1 cellular context compared by ENCODE assay signal in the genomic region with DNA sequence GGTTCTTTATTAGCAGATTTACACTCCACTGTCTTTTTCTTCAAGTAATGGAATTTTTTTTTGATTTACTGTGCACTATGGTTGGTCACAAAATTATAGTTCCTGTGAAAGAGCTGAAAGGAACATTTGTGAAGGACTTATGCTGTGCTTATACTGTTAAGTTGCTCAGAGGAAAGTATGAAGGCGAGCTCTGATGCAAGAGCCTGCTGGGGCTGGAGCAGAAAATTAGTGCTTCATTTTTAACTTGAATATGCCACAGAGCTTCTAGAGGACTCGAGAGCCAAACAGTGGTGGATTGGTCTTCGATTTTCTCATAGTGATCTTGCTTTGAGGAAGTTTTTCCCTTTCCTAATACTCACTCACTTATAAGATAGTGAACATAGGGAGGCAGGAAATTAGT.
TF ChIP-seq lines count a peak whose summit lies in the region.

No MANE protein-coding gene starts in this region.

TF ChIP-seq in K562, 482 proteins besides CTCF, POLR2A, EP300 and RAD21:
- TF ChIP-seq FUS (optimal IDR thresholded peaks at IDR 0.05; ENCODE audit: low read depth, low read length), result no peak
- no peak for TF ChIP-seq HOMEZ (CRISPR knock-in tag; IDR thresholded peaks at IDR 0.05)
- TF ChIP-seq MBD2 (IDR thresholded peaks at IDR 0.05; ENCODE audit: borderline replicate concordance, low read depth), result no peak
- TF ChIP-seq FOXK2 (conservative IDR thresholded peaks at IDR 0.05 in 1 of 2, IDR thresholded peaks at IDR 0.05 in 1 of 2; ENCODE audit: low read depth in 2 of 2), result no peak
- no peak for TF ChIP-seq FOXP4 (CRISPR knock-in tag; IDR thresholded peaks at IDR 0.05; ENCODE audit: borderline replicate concordance)
- TF ChIP-seq, protein P1, sequence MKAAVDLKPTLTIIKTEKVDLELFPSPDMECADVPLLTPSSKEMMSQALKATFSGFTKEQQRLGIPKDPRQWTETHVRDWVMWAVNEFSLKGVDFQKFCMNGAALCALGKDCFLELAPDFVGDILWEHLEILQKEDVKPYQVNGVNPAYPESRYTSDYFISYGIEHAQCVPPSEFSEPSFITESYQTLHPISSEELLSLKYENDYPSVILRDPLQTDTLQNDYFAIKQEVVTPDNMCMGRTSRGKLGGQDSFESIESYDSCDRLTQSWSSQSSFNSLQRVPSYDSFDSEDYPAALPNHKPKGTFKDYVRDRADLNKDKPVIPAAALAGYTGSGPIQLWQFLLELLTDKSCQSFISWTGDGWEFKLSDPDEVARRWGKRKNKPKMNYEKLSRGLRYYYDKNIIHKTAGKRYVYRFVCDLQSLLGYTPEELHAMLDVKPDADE (conservative IDR thresholded peaks at IDR 0.05; ENCODE audit: control insufficient read depth, low read depth, low read length), result no peak
- TF ChIP-seq, protein P2, sequence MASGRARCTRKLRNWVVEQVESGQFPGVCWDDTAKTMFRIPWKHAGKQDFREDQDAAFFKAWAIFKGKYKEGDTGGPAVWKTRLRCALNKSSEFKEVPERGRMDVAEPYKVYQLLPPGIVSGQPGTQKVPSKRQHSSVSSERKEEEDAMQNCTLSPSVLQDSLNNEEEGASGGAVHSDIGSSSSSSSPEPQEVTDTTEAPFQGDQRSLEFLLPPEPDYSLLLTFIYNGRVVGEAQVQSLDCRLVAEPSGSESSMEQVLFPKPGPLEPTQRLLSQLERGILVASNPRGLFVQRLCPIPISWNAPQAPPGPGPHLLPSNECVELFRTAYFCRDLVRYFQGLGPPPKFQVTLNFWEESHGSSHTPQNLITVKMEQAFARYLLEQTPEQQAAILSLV (tag; IDR thresholded peaks at IDR 0.05), result no peak
- no peak for TF ChIP-seq GABPB1 (CRISPR knock-in tag; IDR thresholded peaks at IDR 0.05)
- TF ChIP-seq, protein P3, sequence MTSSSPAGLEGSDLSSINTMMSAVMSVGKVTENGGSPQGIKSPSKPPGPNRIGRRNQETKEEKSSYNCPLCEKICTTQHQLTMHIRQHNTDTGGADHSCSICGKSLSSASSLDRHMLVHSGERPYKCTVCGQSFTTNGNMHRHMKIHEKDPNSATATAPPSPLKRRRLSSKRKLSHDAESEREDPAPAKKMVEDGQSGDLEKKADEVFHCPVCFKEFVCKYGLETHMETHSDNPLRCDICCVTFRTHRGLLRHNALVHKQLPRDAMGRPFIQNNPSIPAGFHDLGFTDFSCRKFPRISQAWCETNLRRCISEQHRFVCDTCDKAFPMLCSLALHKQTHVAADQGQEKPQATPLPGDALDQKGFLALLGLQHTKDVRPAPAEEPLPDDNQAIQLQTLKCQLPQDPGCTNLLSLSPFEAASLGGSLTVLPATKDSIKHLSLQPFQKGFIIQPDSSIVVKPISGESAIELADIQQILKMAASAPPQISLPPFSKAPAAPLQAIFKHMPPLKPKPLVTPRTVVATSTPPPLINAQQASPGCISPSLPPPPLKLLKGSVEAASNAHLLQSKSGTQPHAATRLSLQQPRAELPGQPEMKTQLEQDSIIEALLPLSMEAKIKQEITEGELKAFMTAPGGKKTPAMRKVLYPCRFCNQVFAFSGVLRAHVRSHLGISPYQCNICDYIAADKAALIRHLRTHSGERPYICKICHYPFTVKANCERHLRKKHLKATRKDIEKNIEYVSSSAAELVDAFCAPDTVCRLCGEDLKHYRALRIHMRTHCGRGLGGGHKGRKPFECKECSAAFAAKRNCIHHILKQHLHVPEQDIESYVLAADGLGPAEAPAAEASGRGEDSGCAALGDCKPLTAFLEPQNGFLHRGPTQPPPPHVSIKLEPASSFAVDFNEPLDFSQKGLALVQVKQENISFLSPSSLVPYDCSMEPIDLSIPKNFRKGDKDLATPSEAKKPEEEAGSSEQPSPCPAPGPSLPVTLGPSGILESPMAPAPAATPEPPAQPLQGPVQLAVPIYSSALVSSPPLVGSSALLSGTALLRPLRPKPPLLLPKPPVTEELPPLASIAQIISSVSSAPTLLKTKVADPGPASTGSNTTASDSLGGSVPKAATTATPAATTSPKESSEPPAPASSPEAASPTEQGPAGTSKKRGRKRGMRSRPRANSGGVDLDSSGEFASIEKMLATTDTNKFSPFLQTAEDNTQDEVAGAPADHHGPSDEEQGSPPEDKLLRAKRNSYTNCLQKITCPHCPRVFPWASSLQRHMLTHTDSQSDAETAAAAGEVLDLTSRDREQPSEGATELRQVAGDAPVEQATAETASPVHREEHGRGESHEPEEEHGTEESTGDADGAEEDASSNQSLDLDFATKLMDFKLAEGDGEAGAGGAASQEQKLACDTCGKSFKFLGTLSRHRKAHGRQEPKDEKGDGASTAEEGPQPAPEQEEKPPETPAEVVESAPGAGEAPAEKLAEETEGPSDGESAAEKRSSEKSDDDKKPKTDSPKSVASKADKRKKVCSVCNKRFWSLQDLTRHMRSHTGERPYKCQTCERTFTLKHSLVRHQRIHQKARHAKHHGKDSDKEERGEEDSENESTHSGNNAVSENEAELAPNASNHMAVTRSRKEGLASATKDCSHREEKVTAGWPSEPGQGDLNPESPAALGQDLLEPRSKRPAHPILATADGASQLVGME (CRISPR knock-in tag; IDR thresholded peaks at IDR 0.05), result no peak
- TF ChIP-seq PHB (CRISPR knock-in tag; IDR thresholded peaks at IDR 0.05), result no peak
- TF ChIP-seq, protein P4, sequence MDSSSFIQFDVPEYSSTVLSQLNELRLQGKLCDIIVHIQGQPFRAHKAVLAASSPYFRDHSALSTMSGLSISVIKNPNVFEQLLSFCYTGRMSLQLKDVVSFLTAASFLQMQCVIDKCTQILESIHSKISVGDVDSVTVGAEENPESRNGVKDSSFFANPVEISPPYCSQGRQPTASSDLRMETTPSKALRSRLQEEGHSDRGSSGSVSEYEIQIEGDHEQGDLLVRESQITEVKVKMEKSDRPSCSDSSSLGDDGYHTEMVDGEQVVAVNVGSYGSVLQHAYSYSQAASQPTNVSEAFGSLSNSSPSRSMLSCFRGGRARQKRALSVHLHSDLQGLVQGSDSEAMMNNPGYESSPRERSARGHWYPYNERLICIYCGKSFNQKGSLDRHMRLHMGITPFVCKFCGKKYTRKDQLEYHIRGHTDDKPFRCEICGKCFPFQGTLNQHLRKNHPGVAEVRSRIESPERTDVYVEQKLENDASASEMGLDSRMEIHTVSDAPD (CRISPR knock-in tag; IDR thresholded peaks at IDR 0.05), result no peak
- no peak for TF ChIP-seq HNRNPL (IDR thresholded peaks at IDR 0.05; ENCODE audit: low read depth, low read length)
- no peak for TF ChIP-seq ARID4B (CRISPR knock-in tag; IDR thresholded peaks at IDR 0.05)
- no peak for TF ChIP-seq SP2 (IDR thresholded peaks at IDR 0.05; ENCODE audit: extremely low read depth, low read depth, low read length, poor library complexity, severe bottlenecking)
